ENCODE assay signal across 27 cellular contexts in the genomic region with DNA sequence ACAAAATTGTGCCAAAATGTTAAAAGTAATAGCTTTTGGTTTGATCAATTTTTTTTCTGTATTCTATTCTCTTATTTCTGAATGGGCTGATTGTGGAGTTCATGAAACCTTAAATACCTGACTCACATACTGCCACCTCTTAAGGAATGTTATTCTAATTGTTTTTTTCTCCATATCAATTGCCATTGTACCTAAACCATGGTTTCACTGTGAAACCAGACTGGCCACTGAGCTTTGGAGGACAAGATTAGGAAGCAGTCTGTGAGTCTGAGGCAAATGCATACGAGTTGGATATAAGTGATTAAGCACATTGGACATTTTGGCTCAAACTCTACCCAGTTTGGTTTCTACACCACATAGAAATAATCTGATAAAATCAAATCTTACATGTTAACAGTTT.
"Had no signal": no experiment of that assay in that cellular context is flagged by ENCODE, and none has a peak within 500 bp of the region (broad histone marks: within the 10 kb centered on the region; RNA-seq: fewer than 3 reads in every experiment).

No MANE protein-coding gene starts in this region.

- H3K27me3 Mint-ChIP-seq: progenitor cell of endocrine pancreas; stimulated activated naive B cell treated with anti-CD40 and anti-IgM and Interleukin-4, amounts not matched to agents 10 μg/mL and 1 μg/mL and 100 μg/mL, for 72 hours; stimulated activated naive CD8-positive, alpha-beta T cell treated with anti-CD3 and anti-CD28 coated beads, Interleukin-15, Interleukin-2, amounts not matched to agents 100 ng/mL and 50 ng/mL, for 24 hours had no signal

- H3K27ac ChIP-seq: neural progenitor cell, ovary, parathyroid adenoma, psoas muscle, right lobe of liver, sigmoid colon, stomach, thoracic aorta, thyroid gland, tibial nerve, vagina had no signal

- H2AFZ ChIP-seq: neural progenitor cell, parathyroid adenoma had no signal

- DNase-seq: natural killer cell; occipital lobe; ovary; posterior cingulate gyrus; psoas muscle; right cardiac atrium; right lobe of liver; sigmoid colon; small intestine; stimulated activated CD4-positive, alpha-beta T cell treated with anti-CD3 and anti-CD28 coated beads, Interleukin-15, amount 100 ng/mL, for 24 hours; stimulated activated CD4-positive, alpha-beta T cell treated with anti-CD3 and anti-CD28 coated beads, Interleukin-2, amount 100 ng/mL, for 24 hours; stimulated activated CD4-positive, alpha-beta T cell treated with anti-CD3 and anti-CD28 coated beads, Interleukin-2, amount 100 ng/mL, for 48 hours; stimulated activated CD4-positive, alpha-beta T cell treated with anti-CD3 and anti-CD28 coated beads, Interleukin-4, amount 100 ng/mL, for 24 hours; stimulated activated naive B cell treated with anti-CD40 and anti-IgM and Interleukin-4, amounts not matched to agents 10 μg/mL and 1 μg/mL and 100 μg/mL, for 72 hours; stimulated activated naive CD4-positive, alpha-beta T cell treated with Interleukin-2 at 50 U/mL for 16 hours; stomach; thyroid gland; trophoblast cell had no signal

- H3K27ac Mint-ChIP-seq: natural killer cell; nephron; neural progenitor cell; progenitor cell of endocrine pancreas; stimulated activated effector memory CD8-positive, alpha-beta T cell treated with anti-CD3 and anti-CD28 coated beads, Interleukin-12 subunit alpha, Interleukin-12 subunit beta, amount 100 ng/mL, for 72 hours; stimulated activated naive B cell treated with anti-CD40 and anti-IgM and Interleukin-4, amounts not matched to agents 10 μg/mL and 1 μg/mL and 100 μg/mL, for 72 hours; stimulated activated naive CD8-positive, alpha-beta T cell treated with anti-CD3 and anti-CD28 coated beads, Interleukin-15, Interleukin-2, amounts not matched to agents 100 ng/mL and 50 ng/mL, for 24 hours had no signal

- H3K4me1 Mint-ChIP-seq: natural killer cell; nephron; neural progenitor cell; stimulated activated effector memory CD8-positive, alpha-beta T cell treated with anti-CD3 and anti-CD28 coated beads, Interleukin-12 subunit alpha, Interleukin-12 subunit beta, amount 100 ng/mL, for 72 hours; stimulated activated naive B cell treated with anti-CD40 and anti-IgM and Interleukin-4, amounts not matched to agents 10 μg/mL and 1 μg/mL and 100 μg/mL, for 72 hours had no signal

- H3K9me3 ChIP-seq: ovary, psoas muscle, sigmoid colon, thoracic aorta, thyroid gland, tibial nerve, vagina had no signal

- H3K4me3 ChIP-seq: neural progenitor cell, ovary, psoas muscle, right lobe of liver, sigmoid colon, stomach, thoracic aorta, thyroid gland, tibial nerve, vagina had no signal

- H3K4me3 Mint-ChIP-seq: natural killer cell; nephron; neural progenitor cell; stimulated activated effector memory CD8-positive, alpha-beta T cell treated with anti-CD3 and anti-CD28 coated beads, Interleukin-12 subunit alpha, Interleukin-12 subunit beta, amount 100 ng/mL, for 72 hours; stimulated activated naive B cell treated with anti-CD40 and anti-IgM and Interleukin-4, amounts not matched to agents 10 μg/mL and 1 μg/mL and 100 μg/mL, for 72 hours; stimulated activated naive CD8-positive, alpha-beta T cell treated with anti-CD3 and anti-CD28 coated beads, Interleukin-15, Interleukin-2, amounts not matched to agents 100 ng/mL and 50 ng/mL, for 24 hours had no signal

- H3K36me3 ChIP-seq: neural progenitor cell, ovary, right lobe of liver, sigmoid colon, stomach, thoracic aorta, thyroid gland, tibial nerve, vagina had no signal

- ATAC-seq: natural killer cell; psoas muscle; right cardiac atrium; right lobe of liver; stimulated activated effector memory CD8-positive, alpha-beta T cell treated with anti-CD3 and anti-CD28 coated beads, Interleukin-12 subunit alpha, Interleukin-12 subunit beta, amount 100 ng/mL, for 72 hours; stimulated activated naive B cell treated with anti-CD40 and anti-IgM and Interleukin-4, amounts not matched to agents 10 μg/mL and 1 μg/mL and 100 μg/mL, for 72 hours had no signal

- H3K4me1 ChIP-seq: neural progenitor cell, parathyroid adenoma, psoas muscle, right lobe of liver, sigmoid colon, stomach, thyroid gland, tibial nerve, vagina had no signal

- H3K27me3 ChIP-seq: neural progenitor cell, ovary, right lobe of liver, sigmoid colon, stomach, thyroid gland, tibial nerve, vagina had no signal

- H3K79me2 ChIP-seq: parathyroid adenoma had no signal

- H3K4me2 ChIP-seq: neural progenitor cell had no signal

- H3K9me3 Mint-ChIP-seq: neural progenitor cell had no signal

- H3K36me3 Mint-ChIP-seq: natural killer cell; neural progenitor cell; stimulated activated effector memory CD8-positive, alpha-beta T cell treated with anti-CD3 and anti-CD28 coated beads, Interleukin-12 subunit alpha, Interleukin-12 subunit beta, amount 100 ng/mL, for 72 hours; stimulated activated naive B cell treated with anti-CD40 and anti-IgM and Interleukin-4, amounts not matched to agents 10 μg/mL and 1 μg/mL and 100 μg/mL, for 72 hours had no signal
